In the genomic region with DNA sequence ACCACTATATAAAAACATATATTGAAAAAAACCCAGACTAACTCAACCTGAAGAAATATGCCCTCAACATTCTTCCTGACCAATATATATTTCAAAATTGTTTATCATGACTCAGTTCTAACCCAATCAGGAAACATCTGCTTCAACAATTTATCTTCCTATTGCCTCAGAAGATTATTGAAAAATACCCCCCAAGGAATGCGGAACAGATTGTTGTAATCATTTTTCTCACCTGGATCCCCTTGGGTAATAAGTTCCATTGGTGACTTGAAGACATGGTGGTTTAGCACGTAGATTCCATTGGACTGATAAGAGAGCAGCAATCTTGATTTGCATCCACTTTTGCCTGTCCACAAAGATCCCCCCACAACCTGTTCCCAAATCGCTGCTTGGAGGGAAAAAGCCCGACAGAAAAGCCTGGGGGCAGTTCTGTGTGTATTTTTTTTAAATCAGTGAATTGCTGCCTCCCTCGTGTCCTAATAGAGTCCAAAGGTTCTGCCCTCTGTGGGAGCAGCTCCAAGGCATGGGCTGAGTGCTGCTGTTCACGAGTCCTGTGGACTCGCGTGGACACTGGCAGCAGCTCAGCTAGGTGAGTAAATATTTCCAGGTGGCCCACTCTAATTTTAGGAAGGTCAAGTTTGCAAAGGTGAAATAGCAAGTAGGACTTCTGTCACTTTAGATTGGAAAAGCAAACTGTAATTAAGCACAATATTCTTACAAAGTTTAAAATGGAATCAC, we compare ENCODE assay signal across 1 cellular context.
A peak's percentile ranks its signal among the peaks of the same experiment; 100 is the strongest.
TF ChIP-seq lines count a peak whose summit lies in the region.

No MANE protein-coding gene starts in this region.

TF ChIP-seq in IMR-90, 13 proteins besides CTCF, POLR2A, EP300 and RAD21:
- TF ChIP-seq CEBPB (IDR thresholded peaks at IDR 0.05; ENCODE audit: low read depth, low read length) (peak; percentile 58; the same call in 1 of the 2 replicates), MAZ (IDR thresholded peaks at IDR 0.05; ENCODE audit: borderline replicate concordance, low read depth, low read length) (no peak), MAFK (IDR thresholded peaks at IDR 0.05; ENCODE audit: low read depth, low read length) (no peak)
